23 cellular contexts compared by ENCODE assay signal in genomic region chr15:33384307-33384706, GRCh38.
DNase-seq lines count a peak whose midpoint lies in the region; ATAC-seq, FAIRE-seq and TF ChIP-seq lines count a peak whose summit lies in the region.
"Had no signal": no experiment of that assay in that cellular context is flagged by ENCODE, and none has a peak within 500 bp of the region (broad histone marks: within the 10 kb centered on the region; RNA-seq: fewer than 3 reads in every experiment).

No MANE protein-coding gene starts in this region.

- no peak overlapping the region for H3K9ac ChIP-seq in PC-3 (ENCODE audit: low read length)
- H3K9ac ChIP-seq: BLaER1 treated with 17β-estradiol and CSF1 and Interleukin-3, amounts not matched to agents 10 nM and 100 nM had no signal

- H3K9me3 ChIP-seq in PC-3 (ENCODE audit: low read length), result no peaks in the 10 kb centered on the region
- H3K9me3 ChIP-seq: A549; BE2C; BLaER1 treated with 17β-estradiol and CSF1 and Interleukin-3, amounts not matched to agents 10 nM and 100 nM had no signal

- DNase-seq in frontal cortex (ENCODE audit: low spot score in 2 of 2) (no peak), SW 1271 (lab: John Stamatoyannopoulos, UW) (no peak), PC-3 (no peak), NCI-H1930 (lab: John Stamatoyannopoulos, UW) (no peak)
- DNase-seq: ACHN; AML-193; BE2C; CD4-positive, alpha-beta T cell; CD8-positive, alpha-beta memory T cell; DMS 273 treated with DMSO at 0.1 percent for 48 hours; DMS79; EL; GF-D8; GOT3; H7; HCEC 1CT had no signal

- no peak overlapping the region for H3K27ac ChIP-seq in PC-3 (ENCODE audit: low read length)
- H3K27ac ChIP-seq: 22Rv1; A549; BLaER1 treated with 17β-estradiol and CSF1 and Interleukin-3, amounts not matched to agents 10 nM and 100 nM had no signal

- no peaks in the 10 kb centered on the region for H3K9me2 ChIP-seq in PC-3 (replicated peaks; ENCODE audit: low read length)

- no peaks in the 10 kb centered on the region for H4K20me1 ChIP-seq in PC-3 (ENCODE audit: low read length)
- H4K20me1 ChIP-seq: BLaER1 treated with 17β-estradiol and CSF1 and Interleukin-3, amounts not matched to agents 10 nM and 100 nM had no signal

- no peaks in the 10 kb centered on the region for H3K4me1 ChIP-seq in PC-3 (ENCODE audit: insufficient read depth, low read length)
- H3K4me1 ChIP-seq: A549, BE2C had no signal

- H3K4me3 ChIP-seq in PC-3 (ENCODE audit: low read length), result no peak overlapping the region
- H3K4me3 ChIP-seq: A549; BLaER1 treated with 17β-estradiol and CSF1 and Interleukin-3, amounts not matched to agents 10 nM and 100 nM had no signal

- BruUV-seq in PC-3 (replicated peaks; lab: Mats Ljungman, UMichigan), result no TSS peak

- H2AFZ ChIP-seq in PC-3 (ENCODE audit: low read length), result no peak overlapping the region

- H3K36me3 ChIP-seq in PC-3 (ENCODE audit: low read depth, low read length), result no peaks in the 10 kb centered on the region
- H3K36me3 ChIP-seq: BE2C; BLaER1 treated with 17β-estradiol and CSF1 and Interleukin-3, amounts not matched to agents 10 nM and 100 nM had no signal

- no peak for TF ChIP-seq CTCF in PC-3 (conservative IDR thresholded peaks at IDR 0.05; ENCODE audit: low read depth, low read length)

- no peaks in the 10 kb centered on the region for H3K79me2 ChIP-seq in PC-3 (ENCODE audit: low read length)

- no peaks in the 10 kb centered on the region for H3F3A ChIP-seq in PC-3 (ENCODE audit: low read length, unreplicated experiment)

- intact Hi-C loops in PC-3 (cut with micrococcal nuclease), result loop anchor here (10.0 kb wide), 1 partner anchor 70 kb away; the partner anchor contains the start of gene RYR3

- no peak for ATAC-seq in PC-3
- ATAC-seq: A549 had no signal

- H3K27me3 ChIP-seq in PC-3 (ENCODE audit: low read length), result peaks cover 68% of the 10 kb centered on the region
- H3K27me3 ChIP-seq: BLaER1 treated with 17β-estradiol and CSF1 and Interleukin-3, amounts not matched to agents 10 nM and 100 nM had no signal

- H3K4me2 ChIP-seq in PC-3 (ENCODE audit: low read length), result no peak overlapping the region
- H3K4me2 ChIP-seq: A549; BLaER1 treated with 17β-estradiol and CSF1 and Interleukin-3, amounts not matched to agents 10 nM and 100 nM had no signal

- FAIRE-seq in A204.1 (lab: Jason Lieb, UNC), result peak; percentile 90
- peak; percentile 56 for FAIRE-seq in TTC549 (lab: Jason Lieb, UNC)
- FAIRE-seq in frontal cortex (lab: Jason Lieb, UNC), result peak; percentile 48
- FAIRE-seq: A549, D721Med, GM12891 had no signal

- CTCF ChIA-PET in PC-3 (lab: Charles Lee), result no interaction called here

- POLR2A ChIA-PET in PC-3 (lab: Charles Lee; ENCODE audit: unreplicated experiment), result no interaction called here
